27 cellular contexts compared by ENCODE assay signal in genomic region chr18:9901377-9901776, GRCh38. TPM values are rescaled to one million over a fixed set of nuclear protein-coding genes. Genes with fewer than 3 reads are reported as not detected.
DNase-seq lines count a peak whose midpoint lies in the region; ATAC-seq and TF ChIP-seq lines count a peak whose summit lies in the region.
"Had no signal": no experiment of that assay in that cellular context is flagged by ENCODE, and none has a peak within 500 bp of the region (broad histone marks: within the 10 kb centered on the region; RNA-seq: fewer than 3 reads in every experiment).

No MANE protein-coding gene starts in this region.

- no peak for TF ChIP-seq CTCF in cardiac fibroblast (IDR thresholded peaks at IDR 0.05; ENCODE audit: low read depth, low read length)
- TF ChIP-seq CTCF in ovary (IDR thresholded peaks at IDR 0.05), result no peak

- H3K4me1 ChIP-seq in ovary (ENCODE audit: insufficient read depth), result peaks cover 7% of the 10 kb centered on the region

- no peak for TF ChIP-seq POLR2A in ovary (IDR thresholded peaks at IDR 0.05)

- H3K4me3 ChIP-seq in cardiac fibroblast (replicated peaks in 1 of 2; ENCODE audit: low read depth in 2 of 2, low read length in 2 of 2) (no peak overlapping the region), ovary (no peak overlapping the region)
- H3K4me3 ChIP-seq: coronary artery, GM23248, heart left ventricle, lung, spleen had no signal

- no peaks in the 10 kb centered on the region for H3K9me3 ChIP-seq in ovary
- H3K9me3 ChIP-seq: heart left ventricle, spleen had no signal

- no peaks in the 10 kb centered on the region for H3K27me3 ChIP-seq in ovary
- H3K27me3 ChIP-seq: brain microvascular endothelial cell, heart left ventricle, spleen had no signal

- WGBS in ovary, 3 donors, result 16 to 26% (median 20%) methylated on average over 3 of the region's 3 CpGs

- H3K27ac ChIP-seq in ovary, result peak overlapping the region in 1 of 2 donors; percentile 31
- H3K27ac ChIP-seq: 22Rv1, brain microvascular endothelial cell, coronary artery, GM23248, heart left ventricle, spleen had no signal

- TF ChIP-seq EP300 in Ishikawa (IDR thresholded peaks at IDR 0.05; ENCODE audit: borderline replicate concordance) (no peak), ovary (IDR thresholded peaks at IDR 0.05) (no peak)

- no peak for ATAC-seq in HG03175 (IDR thresholded peaks at IDR 0.05; ENCODE audit: unreplicated experiment)
- ATAC-seq: activated CD4-positive, CD25-positive, alpha-beta regulatory T cell treated with anti-CD3 and anti-CD28 coated beads, Interleukin-2, amount 50 U/mL, for 24 hours; heart left ventricle had no signal

- TF ChIP-seq RAD21 in Ishikawa (IDR thresholded peaks at IDR 0.05; ENCODE audit: low read depth), result no peak

- DNase-seq in DMS 273 (lab: John Stamatoyannopoulos, UW; ENCODE audit: unreplicated experiment) (peak; percentile 43), DMS 273 treated with DMSO at 0.1 percent for 48 hours (lab: John Stamatoyannopoulos, UW) (no peak), cardiac fibroblast (ENCODE audit: low read depth in 2 of 2) (peak; percentile 28 to 68), ovary (peak; percentile 57 to 74 (median 67)), NCI-H774 (lab: John Stamatoyannopoulos, UW) (no peak)
- no peak for DNase-seq in central memory CD4-positive, alpha-beta T cell
- DNase-seq: activated CD4-positive, alpha-beta memory T cell treated with anti-CD3 and anti-CD28 coated beads, Interleukin-2, amount 10 ng/mL, durations not matched to agents 7 days and 5 days; activated gamma-delta T cell treated with Interleukin-2 at 50 U/mL for 16 hours; activated T-cell treated with anti-CD3 and anti-CD28 coated beads for 4 hours; brain microvascular endothelial cell; GM23248; heart left ventricle; NCI-H1105 treated with DMSO at 0.1 percent for 48 hours; NCI-H748 treated with DMSO at 0.1 percent for 48 hours; OCI-M1; SHP77; spleen; stimulated activated CD4-positive, alpha-beta T cell treated with anti-CD3 and anti-CD28 coated beads, Interleukin-4, amount 100 ng/mL, for 1 hour; stimulated activated naive CD4-positive, alpha-beta T cell treated with Interleukin-2 at 50 U/mL for 16 hours; SW 1271 had no signal

- H3K36me3 ChIP-seq in ovary, result no peaks in the 10 kb centered on the region
- H3K36me3 ChIP-seq: brain microvascular endothelial cell, heart left ventricle, spleen had no signal

- intact Hi-C loops in ovary (cut with DNase I), result no loop called here

TF ChIP-seq in Ishikawa, 13 proteins besides CTCF, POLR2A, EP300 and RAD21:
- TF ChIP-seq TEAD4 (IDR thresholded peaks at IDR 0.05), result no peak
- no peak for TF ChIP-seq YY1 (IDR thresholded peaks at IDR 0.05; ENCODE audit: low read depth)
- TF ChIP-seq, protein P1, sequence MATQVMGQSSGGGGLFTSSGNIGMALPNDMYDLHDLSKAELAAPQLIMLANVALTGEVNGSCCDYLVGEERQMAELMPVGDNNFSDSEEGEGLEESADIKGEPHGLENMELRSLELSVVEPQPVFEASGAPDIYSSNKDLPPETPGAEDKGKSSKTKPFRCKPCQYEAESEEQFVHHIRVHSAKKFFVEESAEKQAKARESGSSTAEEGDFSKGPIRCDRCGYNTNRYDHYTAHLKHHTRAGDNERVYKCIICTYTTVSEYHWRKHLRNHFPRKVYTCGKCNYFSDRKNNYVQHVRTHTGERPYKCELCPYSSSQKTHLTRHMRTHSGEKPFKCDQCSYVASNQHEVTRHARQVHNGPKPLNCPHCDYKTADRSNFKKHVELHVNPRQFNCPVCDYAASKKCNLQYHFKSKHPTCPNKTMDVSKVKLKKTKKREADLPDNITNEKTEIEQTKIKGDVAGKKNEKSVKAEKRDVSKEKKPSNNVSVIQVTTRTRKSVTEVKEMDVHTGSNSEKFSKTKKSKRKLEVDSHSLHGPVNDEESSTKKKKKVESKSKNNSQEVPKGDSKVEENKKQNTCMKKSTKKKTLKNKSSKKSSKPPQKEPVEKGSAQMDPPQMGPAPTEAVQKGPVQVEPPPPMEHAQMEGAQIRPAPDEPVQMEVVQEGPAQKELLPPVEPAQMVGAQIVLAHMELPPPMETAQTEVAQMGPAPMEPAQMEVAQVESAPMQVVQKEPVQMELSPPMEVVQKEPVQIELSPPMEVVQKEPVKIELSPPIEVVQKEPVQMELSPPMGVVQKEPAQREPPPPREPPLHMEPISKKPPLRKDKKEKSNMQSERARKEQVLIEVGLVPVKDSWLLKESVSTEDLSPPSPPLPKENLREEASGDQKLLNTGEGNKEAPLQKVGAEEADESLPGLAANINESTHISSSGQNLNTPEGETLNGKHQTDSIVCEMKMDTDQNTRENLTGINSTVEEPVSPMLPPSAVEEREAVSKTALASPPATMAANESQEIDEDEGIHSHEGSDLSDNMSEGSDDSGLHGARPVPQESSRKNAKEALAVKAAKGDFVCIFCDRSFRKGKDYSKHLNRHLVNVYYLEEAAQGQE (IDR thresholded peaks at IDR 0.05; ENCODE audit: low read depth), result no peak
- TF ChIP-seq, protein P2, sequence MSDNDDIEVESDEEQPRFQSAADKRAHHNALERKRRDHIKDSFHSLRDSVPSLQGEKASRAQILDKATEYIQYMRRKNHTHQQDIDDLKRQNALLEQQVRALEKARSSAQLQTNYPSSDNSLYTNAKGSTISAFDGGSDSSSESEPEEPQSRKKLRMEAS (IDR thresholded peaks at IDR 0.05), result no peak
- TF ChIP-seq TCF12 (IDR thresholded peaks at IDR 0.05; ENCODE audit: low read depth), result no peak
- no peak for TF ChIP-seq FOXM1 (IDR thresholded peaks at IDR 0.05; ENCODE audit: borderline replicate concordance, low read depth)
- peak; percentile 54 for TF ChIP-seq NFIC (IDR thresholded peaks at IDR 0.05)
- TF ChIP-seq, protein P3, sequence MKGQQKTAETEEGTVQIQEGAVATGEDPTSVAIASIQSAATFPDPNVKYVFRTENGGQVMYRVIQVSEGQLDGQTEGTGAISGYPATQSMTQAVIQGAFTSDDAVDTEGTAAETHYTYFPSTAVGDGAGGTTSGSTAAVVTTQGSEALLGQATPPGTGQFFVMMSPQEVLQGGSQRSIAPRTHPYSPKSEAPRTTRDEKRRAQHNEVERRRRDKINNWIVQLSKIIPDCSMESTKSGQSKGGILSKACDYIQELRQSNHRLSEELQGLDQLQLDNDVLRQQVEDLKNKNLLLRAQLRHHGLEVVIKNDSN (IDR thresholded peaks at IDR 0.05), result no peak
- no peak for TF ChIP-seq EGR1 (IDR thresholded peaks at IDR 0.05)

RNA-seq across cellular contexts. Expression of gene VAPA, which starts 12.4 kb away (rescaled TPM):
- 100 to 1,000 TPM; 184 to 369 (median 254) TPM for total RNA-seq in ovary
- 100 to 1,000 TPM; 164 to 339 TPM for polyA plus RNA-seq in ovary

RNA-seq across cellular contexts. Expression of gene TXNDC2, which starts 15.6 kb away (rescaled TPM):
- under 1 TPM in 6 of 7 donors, not detected in 1; 0.11 to 0.91 (median 0.36) TPM for total RNA-seq in ovary
- polyA plus RNA-seq in ovary, result under 1 TPM; 0.10 to 0.55 TPM
- total RNA-seq: fibroblast of lung, GM23248, heart left ventricle had no signal
- polyA plus RNA-seq: GM23248 had no signal

Comparison
In these comparisons a context has a peak if more than half of its experiments do, and no peak if none do; other contexts are left out.
1. DNase-seq: peak in DMS 273 (single experiment), cardiac fibroblast (2 of 2) and ovary (5 of 5); none in DMS 273 treated with DMSO at 0.1 percent for 48 hours (single experiment), central memory CD4-positive, alpha-beta T cell (single experiment) and NCI-H774 (single experiment).